9 cellular contexts compared by ENCODE assay signal in the genomic region with DNA sequence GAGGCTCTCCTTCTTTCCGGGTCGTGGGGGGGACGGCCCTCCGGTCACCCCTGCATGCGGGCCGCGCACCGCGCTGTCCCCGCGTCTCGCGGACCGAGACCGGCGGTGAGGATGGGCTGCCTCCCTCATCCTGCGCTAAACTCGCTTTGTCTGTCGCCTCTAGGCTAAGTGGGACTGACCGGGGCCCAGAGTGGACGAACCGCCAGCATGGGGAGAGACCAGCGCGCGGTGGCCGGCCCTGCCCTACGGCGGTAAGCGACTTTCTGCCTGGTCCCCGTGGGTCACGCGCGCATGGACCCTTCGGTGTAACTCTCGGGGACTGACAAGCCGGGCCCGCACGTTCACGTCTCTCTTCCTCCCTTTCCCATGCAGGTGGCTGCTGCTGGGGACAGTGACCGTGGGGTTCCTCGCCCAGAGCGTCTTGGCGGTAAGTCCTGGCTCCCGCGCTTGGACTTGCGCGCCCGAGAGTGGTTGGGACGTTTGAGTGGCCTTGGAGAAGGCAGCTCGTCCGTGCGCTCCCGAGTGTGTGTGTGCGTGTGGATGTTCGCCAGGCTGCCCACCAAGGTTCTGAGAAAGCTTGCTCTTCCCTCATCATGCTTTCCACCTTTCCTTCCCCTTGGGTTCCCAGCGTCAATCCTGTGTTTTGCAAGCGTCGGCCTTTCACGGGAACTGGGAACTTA. TPM values are rescaled to one million over a fixed set of nuclear protein-coding genes. Genes with fewer than 3 reads are reported as not detected.
DNase-seq lines count a peak whose midpoint lies in the region; ATAC-seq and TF ChIP-seq lines count a peak whose summit lies in the region.
"Had no signal": no experiment of that assay in that cellular context is flagged by ENCODE, and none has a peak within 500 bp of the region (broad histone marks: within the 10 kb centered on the region; RNA-seq: fewer than 3 reads in every experiment).

No MANE protein-coding gene starts in this region.

- 0 to 1% methylated on average over 56 to 59 of the region's 59 CpGs for WGBS in heart right ventricle, 2 donors
- under 1% methylated on average over 59 of the region's 59 CpGs for WGBS in prostate gland

- no peak for TF ChIP-seq CTCF in WI38 (IDR thresholded peaks at IDR 0.05; ENCODE audit: low read depth, low read length)
- TF ChIP-seq CTCF in heart right ventricle (IDR thresholded peaks at IDR 0.05) = no peak
- TF ChIP-seq CTCF in prostate gland (IDR thresholded peaks at IDR 0.05) = no peak

- H3K9me3 ChIP-seq in heart right ventricle (no peaks in the 10 kb centered on the region), prostate gland (no peaks in the 10 kb centered on the region)

- peaks cover 0 to 35% (median 3%) of the 10 kb centered on the region in 9 donors for H3K36me3 ChIP-seq in heart right ventricle
- H3K36me3 ChIP-seq in prostate gland = no peaks in the 10 kb centered on the region

- H3K4me1 ChIP-seq in heart right ventricle (peaks cover 30 to 75% (median 70%) of the 10 kb centered on the region in 9 donors), prostate gland (replicated peaks) (no peaks in the 10 kb centered on the region)

- H3K4me3 ChIP-seq in WI38 (ENCODE audit: low read depth, low read length) (peak overlapping the region; percentile 91), heart right ventricle (peak overlapping the region; percentile 81 to 98 (median 96)), prostate gland (peak overlapping the region; percentile 49 to 51)

- DNase-seq in GM03348 (ENCODE audit: low spot score) (peak; percentile 38), heart right ventricle (peak in 1 of 2 donors; percentile 38), prostate gland (ENCODE audit: low spot score) (no peak), ureter (ENCODE audit: low spot score) (no peak), NCI-H2227 treated with DMSO at 0.1 percent for 48 hours (lab: John Stamatoyannopoulos, UW) (no peak)
- DNase-seq: activated gamma-delta T cell treated with Interleukin-2 at 50 U/mL for 16 hours had no signal

- TF ChIP-seq POLR2A in prostate gland (IDR thresholded peaks at IDR 0.05) = no peak

- intact Hi-C loops in heart right ventricle (cut with DNase I) (loop anchor here in 9 of 10 donors (1.0 to 10.0 kb wide), 13 partner anchors 31 to 404 kb away; a partner anchor contains a TSS), prostate gland (cut with DNase I) (loop anchor here (5.0 kb wide), 2 partner anchors 89 to 104 kb away; no protein-coding TSS in a partner anchor)

- H3K27ac ChIP-seq in heart right ventricle (peak overlapping the region; percentile 95 to 99 (median 97)), prostate gland (peak overlapping the region; percentile 86 to 91)

- ATAC-seq in heart right ventricle (peak; percentile 3 to 47 (median 24)), GM21786 (IDR thresholded peaks at IDR 0.05; ENCODE audit: unreplicated experiment) (no peak), HG02678 (IDR thresholded peaks at IDR 0.05; ENCODE audit: unreplicated experiment) (no peak)

- H3K27me3 ChIP-seq in heart right ventricle (peaks cover 0 to 88% (median 0%) of the 10 kb centered on the region in 7 donors), prostate gland (replicated peaks; ENCODE audit: insufficient read depth) (no peaks in the 10 kb centered on the region)

RNA-seq across cellular contexts. Expression of a gene that starts 0.8 kb away (rescaled TPM):
- total RNA-seq in heart right ventricle (100 to 1,000 TPM in 7 of 10 donors, 10 to 100 TPM in 3; 81.7 to 301 (median 128) TPM), prostate gland (100 to 1,000 TPM in 1 of 2 donors, 10 to 100 TPM in 1; 82.8 to 193 TPM), ureter (227 TPM)
- 100 to 1,000 TPM; 111 to 265 TPM for polyA plus RNA-seq in heart right ventricle

RNA-seq across cellular contexts. Expression of a gene that starts 0.9 kb away (rescaled TPM):
- total RNA-seq in heart right ventricle = 100 to 1,000 TPM in 7 of 10 donors, 10 to 100 TPM in 3; 96.3 to 342 (median 147) TPM
- polyA plus RNA-seq in heart right ventricle = 100 to 1,000 TPM in 1 of 2 donors, 10 to 100 TPM in 1; 83.3 to 234 TPM
- 100 to 1,000 TPM in 1 of 2 donors, 10 to 100 TPM in 1; 37.3 to 132 TPM for total RNA-seq in prostate gland
- total RNA-seq in ureter = 144 TPM

Comparison
In these comparisons a context has a peak if more than half of its experiments do, and no peak if none do; other contexts are left out.
1. ATAC-seq: peak in heart right ventricle (8 of 8); none in GM21786 (single experiment) and HG02678 (single experiment).
2. Peak in every context shown above with its lines, with median percentiles within 50 percentile points of each other: H3K4me3 ChIP-seq.